29 cellular contexts compared by ENCODE assay signal in genomic region chr18:65988972-65989371, GRCh38.
"Had no signal": no experiment of that assay in that cellular context is flagged by ENCODE, and none has a peak within 500 bp of the region (broad histone marks: within the 10 kb centered on the region; RNA-seq: fewer than 3 reads in every experiment).

No MANE protein-coding gene starts in this region.

- DNase-seq: activated CD4-positive, alpha-beta T cell treated with anti-CD3 and anti-CD28 coated beads for 48 hours; activated CD4-positive, alpha-beta T cell treated with anti-CD3 and anti-CD28 coated beads, Interleukin-2, amount 50 U/mL, for 48 hours; activated CD4-positive, CD25-positive, alpha-beta regulatory T cell treated with anti-CD3 and anti-CD28 coated beads, Interleukin-2, amount 50 U/mL, for 72 hours; activated CD8-positive, alpha-beta memory T cell treated with anti-CD3 and anti-CD28 coated beads, Interleukin-2, amount 10 ng/mL, durations not matched to agents 7 days and 5 days; activated effector memory CD4-positive, alpha-beta T cell treated with anti-CD3 and anti-CD28 coated beads, Interleukin-2, amount 50 U/mL, for 16 hours; activated naive CD4-positive, alpha-beta T cell treated with Interleukin-2 at 50 U/mL for 16 hours; activated naive CD8-positive, alpha-beta T cell treated with anti-CD3 and anti-CD28 coated beads, Interleukin-2, amount 50 U/mL, for 24 hours; activated T-cell treated with anti-CD3 and anti-CD28 coated beads, Interleukin-2, amount 50 U/mL, for 24 hours; amniotic stem cell; body of pancreas; central memory CD4-positive, alpha-beta T cell; Karpas-422; MM.1S; NCI-H1694; NCI-H2029; NCI-H2107; NCI-H2171 treated with DMSO at 0.1 percent for 48 hours; NCI-H226; NCI-H526; OCI-M1; Right ventricle myocardium superior had no signal

- H3K4me1 Mint-ChIP-seq: activated CD8-positive, alpha-beta memory T cell treated with anti-CD3 and anti-CD28 coated beads, Interleukin-2, amount 10 ng/mL, durations not matched to agents 7 days and 5 days; activated naive CD8-positive, alpha-beta T cell treated with anti-CD3 and anti-CD28 coated beads, Interleukin-2, amount 50 U/mL, for 24 hours had no signal

- H3K27me3 Mint-ChIP-seq: activated CD8-positive, alpha-beta memory T cell treated with anti-CD3 and anti-CD28 coated beads, Interleukin-2, amount 10 ng/mL, durations not matched to agents 7 days and 5 days; activated naive CD8-positive, alpha-beta T cell treated with anti-CD3 and anti-CD28 coated beads, Interleukin-2, amount 50 U/mL, for 24 hours; activated T-cell treated with anti-CD3 and anti-CD28 coated beads, Interleukin-2, amount 50 U/mL, for 24 hours had no signal

- H3K36me3 Mint-ChIP-seq: activated CD8-positive, alpha-beta memory T cell treated with anti-CD3 and anti-CD28 coated beads, Interleukin-2, amount 10 ng/mL, durations not matched to agents 7 days and 5 days; activated naive CD4-positive, alpha-beta T cell treated with anti-CD3 and anti-CD28 coated beads, Interleukin-2, amount 50 U/mL, for 72 hours had no signal

- H3K4me3 ChIP-seq: ascending aorta, body of pancreas, SJSA1 had no signal

- H3K9me3 Mint-ChIP-seq: activated naive CD8-positive, alpha-beta T cell treated with anti-CD3 and anti-CD28 coated beads, Interleukin-2, amount 50 U/mL, for 24 hours; activated T-cell treated with anti-CD3 and anti-CD28 coated beads, Interleukin-2, amount 50 U/mL, for 24 hours; activated T-helper 1 cell treated with anti-CD3 and anti-CD28 coated beads, Interleukin-12 subunit alpha, Interleukin-12 subunit beta, Interleukin-2, Interleukin-4 antibody, amounts not matched to agents 30 ng/mL and 10 ng/mL and 1 ng/mL, durations not matched to agents 14 hours and 24 hours and 36 hours; T-helper 1 cell treated with Interleukin-12 subunit alpha and Interleukin-12 subunit beta and Interleukin-4 antibody, amounts not matched to agents 30 μg/mL and 1 μg/mL, for 36 hours had no signal

- H3K9me3 ChIP-seq: ascending aorta, body of pancreas, SJSA1 had no signal

- H3K27me3 ChIP-seq: ascending aorta, body of pancreas, SJSA1 had no signal

- FAIRE-seq: bronchial epithelial cell had no signal

- H3K27ac Mint-ChIP-seq: activated CD8-positive, alpha-beta memory T cell treated with anti-CD3 and anti-CD28 coated beads, Interleukin-2, amount 10 ng/mL, durations not matched to agents 7 days and 5 days; activated naive CD4-positive, alpha-beta T cell treated with anti-CD3 and anti-CD28 coated beads, Interleukin-2, amount 50 U/mL, for 72 hours; activated naive CD8-positive, alpha-beta T cell treated with anti-CD3 and anti-CD28 coated beads, Interleukin-2, amount 50 U/mL, for 24 hours; activated T-cell treated with anti-CD3 and anti-CD28 coated beads, Interleukin-2, amount 50 U/mL, for 24 hours; activated T-helper 1 cell treated with anti-CD3 and anti-CD28 coated beads, Interleukin-12 subunit alpha, Interleukin-12 subunit beta, Interleukin-2, Interleukin-4 antibody, amounts not matched to agents 30 ng/mL and 10 ng/mL and 1 ng/mL, durations not matched to agents 14 hours and 24 hours and 36 hours; T-helper 1 cell treated with Interleukin-12 subunit alpha and Interleukin-12 subunit beta and Interleukin-4 antibody, amounts not matched to agents 30 μg/mL and 1 μg/mL, for 36 hours had no signal

- H3K36me3 ChIP-seq: ascending aorta, SJSA1 had no signal

- ATAC-seq: activated CD8-positive, alpha-beta memory T cell treated with anti-CD3 and anti-CD28 coated beads, Interleukin-2, amount 10 ng/mL, durations not matched to agents 7 days and 5 days; activated naive CD4-positive, alpha-beta T cell treated with anti-CD3 and anti-CD28 coated beads, Interleukin-2, amount 50 U/mL, for 72 hours; activated naive CD8-positive, alpha-beta T cell treated with anti-CD3 and anti-CD28 coated beads, Interleukin-2, amount 50 U/mL, for 24 hours; body of pancreas; Panc1 had no signal

- H3K27ac ChIP-seq: ascending aorta, body of pancreas, RWPE1, SJSA1 had no signal

- H3K4me1 ChIP-seq: ascending aorta, body of pancreas, SJSA1 had no signal

- H3K4me3 Mint-ChIP-seq: activated CD8-positive, alpha-beta memory T cell treated with anti-CD3 and anti-CD28 coated beads, Interleukin-2, amount 10 ng/mL, durations not matched to agents 7 days and 5 days; activated naive CD8-positive, alpha-beta T cell treated with anti-CD3 and anti-CD28 coated beads, Interleukin-2, amount 50 U/mL, for 24 hours; activated T-cell treated with anti-CD3 and anti-CD28 coated beads, Interleukin-2, amount 50 U/mL, for 24 hours; activated T-helper 1 cell treated with anti-CD3 and anti-CD28 coated beads, Interleukin-12 subunit alpha, Interleukin-12 subunit beta, Interleukin-2, Interleukin-4 antibody, amounts not matched to agents 30 ng/mL and 10 ng/mL and 1 ng/mL, durations not matched to agents 14 hours and 24 hours and 36 hours; T-helper 1 cell treated with Interleukin-12 subunit alpha and Interleukin-12 subunit beta and Interleukin-4 antibody, amounts not matched to agents 30 μg/mL and 1 μg/mL, for 36 hours had no signal
